ENCODE assay signal across 9 cellular contexts in genomic region chr17:39200957-39201510, GRCh38. TPM values are rescaled to one million over a fixed set of nuclear protein-coding genes. Genes with fewer than 3 reads are reported as not detected.
DNase-seq lines count a peak whose midpoint lies in the region; ATAC-seq and TF ChIP-seq lines count a peak whose summit lies in the region.
"Had no signal": no experiment of that assay in that cellular context is flagged by ENCODE, and none has a peak within 500 bp of the region (broad histone marks: within the 10 kb centered on the region; RNA-seq: fewer than 3 reads in every experiment).

No MANE protein-coding gene starts in this region.

- no peak overlapping the region for H2AFZ ChIP-seq in KMS-11 (ENCODE audit: low read depth)

- H3K4me3 ChIP-seq in AG09309 (ENCODE audit: control insufficient read depth, low read depth, low read length) (peak overlapping the region; percentile 84), KMS-11 (IDR thresholded peaks at IDR 0.05; ENCODE audit: insufficient read depth, low read depth, low read length) (no peak overlapping the region)

- H3K9me3 Mint-ChIP-seq in central memory CD8-positive, alpha-beta T cell = no peaks in the 10 kb centered on the region
- H3K9me3 Mint-ChIP-seq in naive B cell = no peaks in the 10 kb centered on the region

- ATAC-seq in central memory CD8-positive, alpha-beta T cell (replicated peaks; ENCODE audit: extremely low read depth, poor library complexity, severe bottlenecking) = no peak
- ATAC-seq in naive B cell (ENCODE audit: low read depth in 2 of 2) (no peak), GM21367 (IDR thresholded peaks at IDR 0.05; ENCODE audit: unreplicated experiment) (no peak)

- H3K4me1 Mint-ChIP-seq in central memory CD8-positive, alpha-beta T cell = peaks cover 40% of the 10 kb centered on the region
- peaks cover 35 to 64% (median 51%) of the 10 kb centered on the region in 3 donors for H3K4me1 Mint-ChIP-seq in naive B cell

- no peaks in the 10 kb centered on the region for H3K27me3 Mint-ChIP-seq in central memory CD8-positive, alpha-beta T cell
- H3K27me3 Mint-ChIP-seq in naive B cell = no peaks in the 10 kb centered on the region

- peak overlapping the region; percentile 90 for H3K9ac ChIP-seq in KMS-11

- H3K4me1 ChIP-seq in KMS-11 (ENCODE audit: low read depth, poor library complexity, severe bottlenecking) = peaks cover 39% of the 10 kb centered on the region

- peak overlapping the region; percentile 95 for H3K4me3 Mint-ChIP-seq in central memory CD8-positive, alpha-beta T cell
- H3K4me3 Mint-ChIP-seq in naive B cell = peak overlapping the region; percentile 87 to 100 (median 97)

- peaks cover 26% of the 10 kb centered on the region; the same call in 1 of the 2 replicates for H3K36me3 ChIP-seq in KMS-11 (ENCODE audit: insufficient read depth)

- H3K27ac ChIP-seq in KMS-11 = peak overlapping the region; percentile 80

- H3K27ac Mint-ChIP-seq in central memory CD8-positive, alpha-beta T cell (ENCODE audit: low read depth) = peak overlapping the region; percentile 99
- peak overlapping the region; percentile 100 for H3K27ac Mint-ChIP-seq in naive B cell

- no peaks in the 10 kb centered on the region for H3K27me3 ChIP-seq in KMS-11 (ENCODE audit: insufficient read depth, low read depth)

- peaks cover 34% of the 10 kb centered on the region for H3K79me2 ChIP-seq in KMS-11 (ENCODE audit: insufficient read depth, low read depth)

- no peaks in the 10 kb centered on the region for H4K20me1 ChIP-seq in KMS-11 (ENCODE audit: insufficient read depth)

- peak overlapping the region; percentile 74 for H3K4me2 ChIP-seq in KMS-11

- peaks cover 54% of the 10 kb centered on the region for H3K36me3 Mint-ChIP-seq in central memory CD8-positive, alpha-beta T cell (ENCODE audit: insufficient read depth)
- peaks cover 13 to 20% of the 10 kb centered on the region in 2 donors for H3K36me3 Mint-ChIP-seq in naive B cell

- TF ChIP-seq CTCF in AG09309 (IDR thresholded peaks at IDR 0.05; ENCODE audit: control insufficient read depth, insufficient read depth, low read depth, low read length, missing control alignments) (no peak), KMS-11 (conservative IDR thresholded peaks at IDR 0.05; ENCODE audit: low read depth, low read length) (no peak), GM10266 (IDR thresholded peaks at IDR 0.05; ENCODE audit: control insufficient read depth, insufficient read depth, low read depth, missing control alignments) (no peak)

- DNase-seq in AG09309 (ENCODE audit: low read depth) (no peak), naive B cell (no peak), NCI-H345 (lab: John Stamatoyannopoulos, UW) (no peak), GM10266 (ENCODE audit: extremely low spot score) (no peak), AG08395 (ENCODE audit: low spot score) (no peak)
- no peak for DNase-seq in central memory CD8-positive, alpha-beta T cell (ENCODE audit: low spot score in 2 of 2)
- DNase-seq: activated CD4-positive, alpha-beta T cell treated with anti-CD3 and anti-CD28 coated beads for 48 hours had no signal

RNA-seq across cellular contexts. Expression of gene RPL19, which starts 1.0 kb away (rescaled TPM):
- polyA plus RNA-seq in naive B cell (ENCODE audit: low read depth in 6 of 6) = 1,000 to 10,000 TPM; 2,219 to 3,415 (median 2,883) TPM

RNA-seq across cellular contexts. Expression of gene CACNB1, which starts 3.6 kb away (rescaled TPM):
- under 1 TPM in 2 of 6 donors, not detected in 4; 0.09 to 0.32 TPM for polyA plus RNA-seq in naive B cell (ENCODE audit: low read depth in 6 of 6)

RNA-seq across cellular contexts. Expression of gene STAC2, which starts 24.7 kb away (rescaled TPM):
- polyA plus RNA-seq in naive B cell (ENCODE audit: low read depth in 6 of 6) = not detected

RNA-seq across cellular contexts. Expression of gene ARL5C, which starts 35.1 kb away (rescaled TPM):
- polyA plus RNA-seq in naive B cell (ENCODE audit: low read depth in 6 of 6) = not detected

RNA-seq across cellular contexts. Expression of gene PLXDC1, which starts 49.6 kb away (rescaled TPM):
- polyA plus RNA-seq in naive B cell (ENCODE audit: low read depth in 6 of 6) = not detected
